Comparison of ENCODE assay signal across 19 cellular contexts in genomic region chr11:27857014-27857413, GRCh38.
A peak's percentile ranks its signal among the peaks of the same experiment; 100 is the strongest.
DNase-seq lines count a peak whose midpoint lies in the region; ATAC-seq, FAIRE-seq and TF ChIP-seq lines count a peak whose summit lies in the region.
"Had no signal": no experiment of that assay in that cellular context is flagged by ENCODE, and none has a peak within 500 bp of the region (broad histone marks: within the 10 kb centered on the region; RNA-seq: fewer than 3 reads in every experiment).

No MANE protein-coding gene starts in this region.

- TF ChIP-seq CTCF in coronary artery (IDR thresholded peaks at IDR 0.05), result no peak

- H3K27ac ChIP-seq in coronary artery, result no peak overlapping the region
- H3K27ac ChIP-seq: prostate gland, RWPE1 had no signal

- no peak overlapping the region for H3K4me3 ChIP-seq in coronary artery
- H3K4me3 ChIP-seq: HAP-1, prostate gland had no signal

- ATAC-seq in GM21717 (IDR thresholded peaks at IDR 0.05; ENCODE audit: unreplicated experiment) (peak; percentile 71), HG03460 (IDR thresholded peaks at IDR 0.05; ENCODE audit: unreplicated experiment) (peak; percentile 54)

- peak; percentile 49 for FAIRE-seq in GM18507 (lab: Jason Lieb, UNC)
- FAIRE-seq: bronchial epithelial cell, GM19239 had no signal

- DNase-seq in GM18507 (ENCODE audit: extremely low spot score, insufficient read length, low read depth) (peak; percentile 3), OCI-M1 (lab: John Stamatoyannopoulos, UW) (peak; percentile 45), cortex of kidney (lab: John Stamatoyannopoulos, UW) (no peak), T1000 (lab: John Stamatoyannopoulos, UW) (no peak), coronary artery (ENCODE audit: low spot score) (no peak)
- DNase-seq in stimulated activated CD4-positive, alpha-beta T cell treated with anti-CD3 and anti-CD28 coated beads, Interleukin-2, amount 100 ng/mL, for 48 hours, result no peak
- DNase-seq: activated CD4-positive, alpha-beta T cell treated with anti-CD3 and anti-CD28 coated beads, Interleukin-2, amount 10 ng/mL, durations not matched to agents 24 days and 14 days; activated naive CD8-positive, alpha-beta T cell treated with anti-CD3 and anti-CD28 coated beads for 36 hours; DMS 273 treated with DMSO at 0.1 percent for 48 hours; NCI-H1694 treated with DMSO at 0.1 percent for 48 hours; NCI-H524 treated with DMSO at 0.1 percent for 48 hours; substantia nigra had no signal

Comparison
In these comparisons a context has a peak if more than half of its experiments do, and no peak if none do; other contexts are left out.
1. DNase-seq: peak in GM18507 (single experiment) and OCI-M1 (single experiment); none in cortex of kidney (single experiment), stimulated activated CD4-positive, alpha-beta T cell treated with anti-CD3 and anti-CD28 coated beads, Interleukin-2, amount 100 ng/mL, for 48 hours (0 of 2), T1000 (single experiment) and coronary artery (single experiment).